Comparison of ENCODE assay signal across 18 cellular contexts in genomic region chr11:120270386-120270785, GRCh38. TPM values are rescaled to one million over a fixed set of nuclear protein-coding genes. Genes with fewer than 3 reads are reported as not detected.
DNase-seq lines count a peak whose midpoint lies in the region; ATAC-seq, FAIRE-seq and TF ChIP-seq lines count a peak whose summit lies in the region.
"Had no signal": no experiment of that assay in that cellular context is flagged by ENCODE, and none has a peak within 500 bp of the region (broad histone marks: within the 10 kb centered on the region; RNA-seq: fewer than 3 reads in every experiment).

No MANE protein-coding gene starts in this region.

- FAIRE-seq in GM12878 (lab: Jason Lieb, UNC), result peak; percentile 18
- FAIRE-seq: H1 had no signal

- H3K4me3 Mint-ChIP-seq in type B pancreatic cell, result no peak overlapping the region
- H3K4me3 Mint-ChIP-seq: CD4-positive, alpha-beta memory T cell; H9 had no signal

- peaks cover 15% of the 10 kb centered on the region for H3F3A ChIP-seq in GM23248 (ENCODE audit: insufficient read depth)

- H3K4me2 ChIP-seq in GM23248 (ENCODE audit: unreplicated experiment), result no peak overlapping the region
- no peak overlapping the region for H3K4me2 ChIP-seq in GM12878 (ENCODE audit: control insufficient read depth, insufficient read depth)
- H3K4me2 ChIP-seq: BLaER1 had no signal

- H3K27me3 ChIP-seq in GM23248 (replicated peaks; ENCODE audit: insufficient read depth) (peaks cover 27% of the 10 kb centered on the region), GM12878 (replicated peaks in 1 of 2; ENCODE audit: control insufficient read depth in 2 of 2, insufficient read depth in 2 of 2, low read length in 1 of 2) (no peaks in the 10 kb centered on the region; a peak in 3 of 4 replicates), suprapubic skin (no peaks in the 10 kb centered on the region)
- H3K27me3 ChIP-seq: BLaER1 had no signal

- TF ChIP-seq EP300 in GM12878 (IDR thresholded peaks at IDR 0.05; ENCODE audit: borderline replicate concordance in 1 of 2, control insufficient read depth in 1 of 2, low read depth in 2 of 2, low read length in 2 of 2), result no peak
- no peak for TF ChIP-seq EP300 in suprapubic skin (IDR thresholded peaks at IDR 0.05)

- H3K4me1 Mint-ChIP-seq in type B pancreatic cell (ENCODE audit: unreplicated experiment), result no peaks in the 10 kb centered on the region
- H3K4me1 Mint-ChIP-seq: CD14-positive monocyte; CD4-positive, alpha-beta memory T cell had no signal

- peak; percentile 51 for DNase-seq in GM23248
- no peak for DNase-seq in GM12878 (ENCODE audit: low read depth, low spot score)
- peak; percentile 45 for DNase-seq in fibroblast of mammary gland (ENCODE audit: low read depth)
- no peak for DNase-seq in suprapubic skin (ENCODE audit: low spot score in 2 of 2)
- no peak for DNase-seq in type B pancreatic cell (ENCODE audit: extremely low spot score, unreplicated experiment)
- DNase-seq in inferior parietal cortex (ENCODE audit: extremely low spot score), result no peak
- no peak for DNase-seq in islet precursor cell
- DNase-seq: 8988T; CD4-positive, alpha-beta memory T cell; DMS153; DMS79 treated with DMSO at 0.1 percent for 48 hours; GF-D8; H9 had no signal

- no peak overlapping the region for H2AFZ ChIP-seq in GM23248
- no peak overlapping the region for H2AFZ ChIP-seq in GM12878 (ENCODE audit: control insufficient read depth, low read depth, low read length)

- H3K9me3 Mint-ChIP-seq in type B pancreatic cell, result peaks cover 6% of the 10 kb centered on the region
- H3K9me3 Mint-ChIP-seq: H9 had no signal

- ATAC-seq in GM12878, result no peak

- no peak for TF ChIP-seq RAD21 in GM12878 (IDR thresholded peaks at IDR 0.05; ENCODE audit: insufficient read depth, low read depth, low read length)

- no peak for TF ChIP-seq POLR2A in GM12878 (IDR thresholded peaks at IDR 0.05; ENCODE audit: low read depth, low read length)
- no peak for TF ChIP-seq POLR2A in suprapubic skin (IDR thresholded peaks at IDR 0.05)

- no peak overlapping the region for H3K4me3 ChIP-seq in GM23248
- H3K4me3 ChIP-seq in GM12878, result no peak overlapping the region
- H3K4me3 ChIP-seq in fibroblast of mammary gland (ENCODE audit: control insufficient read depth, low read depth, low read length), result no peak overlapping the region
- no peak overlapping the region for H3K4me3 ChIP-seq in suprapubic skin
- H3K4me3 ChIP-seq: BLaER1 had no signal

- no peak overlapping the region for H3K27ac Mint-ChIP-seq in type B pancreatic cell
- H3K27ac Mint-ChIP-seq: CD14-positive monocyte; CD4-positive, alpha-beta memory T cell; H9 had no signal

- H3K4me1 ChIP-seq in GM23248 (ENCODE audit: insufficient read depth) (peaks cover 17% of the 10 kb centered on the region), GM12878 (ENCODE audit: control insufficient read depth, insufficient read depth, low read length) (no peaks in the 10 kb centered on the region), suprapubic skin (peaks cover 17% of the 10 kb centered on the region)

- TF ChIP-seq CTCF in GM12878 (IDR thresholded peaks at IDR 0.05 in 2 of 3, conservative IDR thresholded peaks at IDR 0.05 in 1 of 3; ENCODE audit: control insufficient read depth in 2 of 3, extremely low read depth in 1 of 3, insufficient read depth in 1 of 3, low read depth in 3 of 3, low read length in 3 of 3), result no peak
- TF ChIP-seq CTCF in fibroblast of mammary gland (conservative IDR thresholded peaks at IDR 0.05; ENCODE audit: control insufficient read depth, insufficient read depth, low read depth, low read length), result no peak
- no peak for TF ChIP-seq CTCF in suprapubic skin (IDR thresholded peaks at IDR 0.05)
- TF ChIP-seq CTCF in type B pancreatic cell (conservative IDR thresholded peaks at IDR 0.05), result no peak

- in situ Hi-C loops in GM23248 (cut with MboI), result no loop called here
- in situ Hi-C loops in GM12878 (cut with MboI), result no loop called here

- no peaks in the 10 kb centered on the region for H4K20me1 ChIP-seq in GM23248 (ENCODE audit: insufficient read depth)
- no peaks in the 10 kb centered on the region; the same call in 1 of the 2 replicates for H4K20me1 ChIP-seq in GM12878 (ENCODE audit: control insufficient read depth, insufficient read depth)
- H4K20me1 ChIP-seq: BLaER1 had no signal

- H3K36me3 Mint-ChIP-seq in type B pancreatic cell, result no peaks in the 10 kb centered on the region
- H3K36me3 Mint-ChIP-seq: CD14-positive monocyte; CD4-positive, alpha-beta memory T cell had no signal

- CTCF ChIA-PET in GM12878 (lab: Yijun Ruan, JAX), result interaction anchor here (1.3 to 1.6 kb wide), 2 partner anchors 30 to 33 kb away, joined by 4 to 5 read pairs; no protein-coding TSS in a partner anchor

- H3K27ac ChIP-seq in GM23248 (no peak overlapping the region), GM12878 (ENCODE audit: control insufficient read depth, insufficient read depth) (no peak overlapping the region), suprapubic skin (peak overlapping the region; percentile 75)
- H3K27ac ChIP-seq: BLaER1 had no signal

- WGBS in GM23248 (ENCODE audit: low coverage in 1 of 2, low lambda C conversion rate in 2 of 2, missing lambda C conversion rate in 2 of 2), 2 experiments, result 69 to 87% methylated on average over 1 of the region's 1 CpG
- WGBS in GM12878 (ENCODE audit: insufficient coverage, insufficient replicate concordance, low lambda C conversion rate, missing lambda C conversion rate), result 0% methylated on average over 1 of the region's 1 CpG
- WGBS in suprapubic skin, result 73% methylated on average over 1 of the region's 1 CpG

- SMC1A ChIA-PET in GM12878 (lab: Charles Lee; ENCODE audit: uncharacterized antibody, unreplicated experiment), result no interaction called here

- intact Hi-C loops in GM12878 (cut with micrococcal nuclease; ENCODE audit: unreplicated experiment), result no loop called here

- H3K27me3 Mint-ChIP-seq in type B pancreatic cell, result peaks cover 45% of the 10 kb centered on the region

- RAD21 ChIA-PET in GM12878 (lab: Charles Lee; ENCODE audit: unreplicated experiment), result no interaction called here

- no peaks in the 10 kb centered on the region for H3K9me2 ChIP-seq in GM23248 (ENCODE audit: insufficient read depth)

- POLR2A ChIA-PET in GM12878 (lab: Charles Lee), result no interaction called here

- no peaks in the 10 kb centered on the region for H3K79me2 ChIP-seq in GM23248 (ENCODE audit: insufficient read depth)
- H3K79me2 ChIP-seq in GM12878 (ENCODE audit: control insufficient read depth, insufficient read depth, low read length), result no peaks in the 10 kb centered on the region

- no peaks in the 10 kb centered on the region for H3K36me3 ChIP-seq in GM23248 (ENCODE audit: low read depth)
- no peaks in the 10 kb centered on the region for H3K36me3 ChIP-seq in GM12878 (ENCODE audit: control insufficient read depth in 2 of 2, insufficient read depth in 2 of 2, low read length in 1 of 2)
- no peaks in the 10 kb centered on the region for H3K36me3 ChIP-seq in suprapubic skin
- H3K36me3 ChIP-seq: BLaER1 had no signal

- H3K9me3 ChIP-seq in GM23248 (ENCODE audit: low read depth), result no peaks in the 10 kb centered on the region
- H3K9me3 ChIP-seq in GM12878 (replicated peaks; ENCODE audit: control insufficient read depth, insufficient read depth, low read length), result no peaks in the 10 kb centered on the region; the same call in 2 of the 3 replicates
- H3K9me3 ChIP-seq in suprapubic skin, result no peaks in the 10 kb centered on the region
- H3K9me3 ChIP-seq: BLaER1 had no signal

- H3K9ac ChIP-seq in GM23248, result no peak overlapping the region
- no peak overlapping the region for H3K9ac ChIP-seq in GM12878 (ENCODE audit: control insufficient read depth, insufficient read depth, low read length)
- H3K9ac ChIP-seq: BLaER1 had no signal

- BruUV-seq in GM12878 (replicated peaks; lab: Mats Ljungman, UMichigan), result no TSS peak

RNA-seq across cellular contexts. Expression of gene POU2F3, which starts 30.4 kb away (rescaled TPM):
- total RNA-seq in GM23248 (2014; rRNA removed; shearing (Covaris generic)), result not detected in 2 replicates
- polyA plus RNA-seq in GM23248 (2016; fragmentation: Nextera tagmentation; extraction: Ambion mirVana) (not detected in 2 replicates), GM12878 (2011; rRNA removed) (3.5 and 4.4 TPM in 2 replicates), GM12878 (2014; fragmentation: Illumina TruSeq; extraction: Trizol) (0.17 and 0.53 TPM in 2 replicates), GM12878 (2014; fragmentation: Nextera tagmentation; extraction: Ambion mirVana) (under 1 TPM; 0.15 to 0.37 TPM), GM12878 (2014; rRNA removed) (0.05 and 0.09 TPM in 2 replicates), GM12878 (2016; fragmentation: Nextera tagmentation; extraction: Ambion mirVana) (under 1 TPM; 0.31 to 0.39 TPM)
- 10.1 and 12.8 TPM in 2 replicates for total RNA-seq in GM12878 (2013; cell fraction: nucleolus; rRNA removed)
- total RNA-seq in GM12878 (2014; rRNA removed) (0.11 and 0.16 TPM in 2 replicates), GM12878 (2014; rRNA removed; fragmentation: Illumina TruSeq; extraction: Trizol) (0.18 and 0.22 TPM in 2 replicates), GM12878 (2021) (0.21 and 0.36 TPM in 2 replicates), suprapubic skin (100 to 1,000 TPM in 2 of 4 donors, 10 to 100 TPM in 2; 58.2 to 219 (median 105) TPM), type B pancreatic cell (ENCODE audit: low replicate concordance) (1.4 and 4.3 TPM in 2 replicates)
- not detected for polyA plus RNA-seq in GM12878 (2011; ENCODE audit: low read depth)
- polyA plus RNA-seq in GM12878 (2011; cell fraction: cytosol; rRNA removed), result 2.5 and 2.6 TPM in 2 replicates
- 4.4 and 5.4 TPM in 2 replicates for polyA plus RNA-seq in GM12878 (2011; cell fraction: nucleus; rRNA removed)
- 0.22 and 0.36 TPM in 2 replicates for polyA plus RNA-seq in GM12878 (2012)
- 3.5 and 3.6 TPM in 2 replicates for polyA minus RNA-seq in GM12878 (2011; rRNA and poly(A)+ RNA removed)
- polyA minus RNA-seq in GM12878 (2011; cell fraction: cytosol; rRNA and poly(A)+ RNA removed), result 0.80 and 2.2 TPM in 2 replicates
- polyA minus RNA-seq in GM12878 (2011; cell fraction: nucleus; rRNA and poly(A)+ RNA removed), result 2.4 and 4.2 TPM in 2 replicates
- total RNA-seq: A673; CD4-positive, alpha-beta memory T cell had no signal
- polyA plus RNA-seq: AG04450; CD4-positive, alpha-beta memory T cell had no signal

RNA-seq across cellular contexts. Expression of gene TLCD5, which starts 54.7 kb away (rescaled TPM):
- total RNA-seq in GM23248 (2014; rRNA removed; shearing (Covaris generic)), result 6.8 and 11.1 TPM in 2 replicates
- 10.6 and 13.5 TPM in 2 replicates for polyA plus RNA-seq in GM23248 (2016; fragmentation: Nextera tagmentation; extraction: Ambion mirVana)
- total RNA-seq in GM12878 (2013; cell fraction: nucleolus; rRNA removed), result 49.4 and 51.2 TPM in 2 replicates
- 2.6 and 3.7 TPM in 2 replicates for total RNA-seq in GM12878 (2014; rRNA removed)
- 3.0 and 3.1 TPM in 2 replicates for total RNA-seq in GM12878 (2014; rRNA removed; fragmentation: Illumina TruSeq; extraction: Trizol)
- 3.1 and 3.5 TPM in 2 replicates for total RNA-seq in GM12878 (2021)
- polyA plus RNA-seq in GM12878 (2011; ENCODE audit: low read depth), result 1.00 TPM
- 13.3 and 15.7 TPM in 2 replicates for polyA plus RNA-seq in GM12878 (2011; rRNA removed)
- 10.3 and 11.1 TPM in 2 replicates for polyA plus RNA-seq in GM12878 (2011; cell fraction: cytosol; rRNA removed)
- polyA plus RNA-seq in GM12878 (2011; cell fraction: nucleus; rRNA removed), result 17.1 and 18.5 TPM in 2 replicates
- 0.79 and 1.0 TPM in 2 replicates for polyA plus RNA-seq in GM12878 (2012)
- 3.2 and 4.7 TPM in 2 replicates for polyA plus RNA-seq in GM12878 (2014; fragmentation: Illumina TruSeq; extraction: Trizol)
- 1 to 10 TPM; 2.4 to 3.1 TPM for polyA plus RNA-seq in GM12878 (2014; fragmentation: Nextera tagmentation; extraction: Ambion mirVana)
- polyA plus RNA-seq in GM12878 (2014; rRNA removed), result 4.6 and 5.6 TPM in 2 replicates
- 1 to 10 TPM; 2.8 to 4.4 TPM for polyA plus RNA-seq in GM12878 (2016; fragmentation: Nextera tagmentation; extraction: Ambion mirVana)
- polyA minus RNA-seq in GM12878 (2011; rRNA and poly(A)+ RNA removed), result 10.8 and 12.8 TPM in 2 replicates
- polyA minus RNA-seq in GM12878 (2011; cell fraction: cytosol; rRNA and poly(A)+ RNA removed), result 2.4 and 3.4 TPM in 2 replicates
- polyA minus RNA-seq in GM12878 (2011; cell fraction: nucleus; rRNA and poly(A)+ RNA removed), result 4.1 and 7.5 TPM in 2 replicates
- 1 to 10 TPM in 2 of 4 donors, under 1 TPM in 2; 0.83 to 2.3 (median 1.5) TPM for total RNA-seq in suprapubic skin
- 3.3 and 11.6 TPM in 2 replicates for total RNA-seq in type B pancreatic cell (ENCODE audit: low replicate concordance)
- polyA plus RNA-seq: CD14-positive monocyte had no signal

RNA-seq across cellular contexts. Expression of gene OAF, which starts 59.6 kb away (rescaled TPM):
- 111 and 116 TPM in 2 replicates for total RNA-seq in GM23248 (2014; rRNA removed; shearing (Covaris generic))
- polyA plus RNA-seq in GM23248 (2016; fragmentation: Nextera tagmentation; extraction: Ambion mirVana) (74.6 and 80.0 TPM in 2 replicates), GM12878 (2011; rRNA removed) (2.5 and 4.7 TPM in 2 replicates), GM12878 (2014; fragmentation: Illumina TruSeq; extraction: Trizol) (0.51 and 0.55 TPM in 2 replicates), GM12878 (2014; fragmentation: Nextera tagmentation; extraction: Ambion mirVana) (under 1 TPM; 0.10 to 0.22 TPM), GM12878 (2014; rRNA removed) (1.5 and 1.6 TPM in 2 replicates), GM12878 (2016; fragmentation: Nextera tagmentation; extraction: Ambion mirVana) (1 to 10 TPM in 1 of 2 experiments, under 1 TPM in 1; 0.24 to 1.1 TPM)
- 9.4 and 15.9 TPM in 2 replicates for total RNA-seq in GM12878 (2013; cell fraction: nucleolus; rRNA removed)
- total RNA-seq in GM12878 (2014; rRNA removed) (1.5 and 1.8 TPM in 2 replicates), GM12878 (2014; rRNA removed; fragmentation: Illumina TruSeq; extraction: Trizol) (0.55 and 1.0 TPM in 2 replicates), GM12878 (2021) (1.5 and 2.0 TPM in 2 replicates), suprapubic skin (10 to 100 TPM in 3 of 4 donors, 1 to 10 TPM in 1; 5.0 to 13.0 (median 10.8) TPM), type B pancreatic cell (ENCODE audit: low replicate concordance) (17.1 and 67.5 TPM in 2 replicates)
- polyA plus RNA-seq in GM12878 (2011; ENCODE audit: low read depth), result 0.85 TPM
- 5.8 and 7.1 TPM in 2 replicates for polyA plus RNA-seq in GM12878 (2011; cell fraction: cytosol; rRNA removed)
- polyA plus RNA-seq in GM12878 (2011; cell fraction: nucleus; rRNA removed), result 6.2 and 8.7 TPM in 2 replicates
- polyA plus RNA-seq in GM12878 (2012), result 1.9 and 2.1 TPM in 2 replicates
- 1.1 and 3.6 TPM in 2 replicates for polyA minus RNA-seq in GM12878 (2011; rRNA and poly(A)+ RNA removed)
- polyA minus RNA-seq in GM12878 (2011; cell fraction: cytosol; rRNA and poly(A)+ RNA removed), result 0.80 and 1.2 TPM in 2 replicates
- 1.9 and 4.7 TPM in 2 replicates for polyA minus RNA-seq in GM12878 (2011; cell fraction: nucleus; rRNA and poly(A)+ RNA removed)

Comparison
In these comparisons a context has a peak if more than half of its experiments do, and no peak if none do; other contexts are left out.
1. DNase-seq: peak in GM23248 (single experiment) and fibroblast of mammary gland (single experiment); none in GM12878 (single experiment), suprapubic skin (0 of 2), type B pancreatic cell (single experiment), inferior parietal cortex (single experiment) and islet precursor cell (single experiment).
2. RNA of gene POU2F3, which starts 30.4 kb away (total RNA-seq): 58.2 to 219 TPM in suprapubic skin; 1.4 to 4.3 TPM in type B pancreatic cell, 0.11 to 12.8 TPM in GM12878 and not detected in GM23248; every median in the first group is over 4 times any median in the second.